23 cellular contexts compared by ENCODE assay signal in genomic region chr6:161835426-161836029, GRCh38.
A peak's percentile ranks its signal among the peaks of the same experiment; 100 is the strongest.
DNase-seq lines count a peak whose midpoint lies in the region; TF ChIP-seq lines count a peak whose summit lies in the region.
"Had no signal": no experiment of that assay in that cellular context is flagged by ENCODE, and none has a peak within 500 bp of the region (broad histone marks: within the 10 kb centered on the region; RNA-seq: fewer than 3 reads in every experiment).

No MANE protein-coding gene starts in this region.

- CTCF ChIA-PET in activated CD4-positive, alpha-beta memory T cell treated with anti-CD3 and anti-CD28 coated beads for 36 hours (lab: Charles Lee) = no interaction called here

- intact Hi-C loops in lower leg skin (cut with DNase I; ENCODE audit: low total_unique reads) = no loop called here
- intact Hi-C loops in thyroid gland (cut with DNase I) = no loop called here
- intact Hi-C loops in activated CD4-positive, alpha-beta memory T cell treated with anti-CD3 and anti-CD28 coated beads for 36 hours (cut with micrococcal nuclease) = no loop called here

- H3K27ac ChIP-seq in thyroid gland = no peak overlapping the region
- H3K27ac ChIP-seq: cardiac muscle cell, epithelial cell of prostate, HL-60 had no signal

- H3K27me3 Mint-ChIP-seq in chondrocyte (ENCODE audit: low read depth) = no peaks in the 10 kb centered on the region
- H3K27me3 Mint-ChIP-seq in nephron progenitor cell (ENCODE audit: low read depth, poor library complexity) = peaks cover 9% of the 10 kb centered on the region
- H3K27me3 Mint-ChIP-seq in activated CD4-positive, alpha-beta memory T cell treated with anti-CD3 and anti-CD28 coated beads for 36 hours = no peaks in the 10 kb centered on the region
- H3K27me3 Mint-ChIP-seq: activated CD4-positive, alpha-beta T cell treated with anti-CD3 and anti-CD28 coated beads, Interleukin-2, amount 10 ng/mL, durations not matched to agents 7 days and 5 days; stimulated activated naive CD8-positive, alpha-beta T cell treated with anti-CD3 and anti-CD28 coated beads, Interleukin-15, amount 100 ng/mL, for 72 hours had no signal

- H3K27ac Mint-ChIP-seq in chondrocyte (ENCODE audit: unreplicated experiment) (peak overlapping the region; percentile 43), nephron progenitor cell (no peak overlapping the region)
- no peak overlapping the region for H3K27ac Mint-ChIP-seq in activated CD4-positive, alpha-beta memory T cell treated with anti-CD3 and anti-CD28 coated beads for 36 hours
- H3K27ac Mint-ChIP-seq: activated CD4-positive, alpha-beta T cell treated with anti-CD3 and anti-CD28 coated beads, Interleukin-2, amount 10 ng/mL, durations not matched to agents 7 days and 5 days; stimulated activated naive CD8-positive, alpha-beta T cell treated with anti-CD3 and anti-CD28 coated beads, Interleukin-15, amount 100 ng/mL, for 72 hours; T-helper 1 cell treated with Interleukin-12 subunit alpha and Interleukin-12 subunit beta and Interleukin-4 antibody, amounts not matched to agents 30 μg/mL and 1 μg/mL, for 36 hours had no signal

- H3K27me3 ChIP-seq in thyroid gland = no peaks in the 10 kb centered on the region
- H3K27me3 ChIP-seq: cardiac muscle cell, MG63 had no signal

- TF ChIP-seq CTCF in chondrocyte (IDR thresholded peaks at IDR 0.05) (peak; percentile 41), nephron progenitor cell (IDR thresholded peaks at IDR 0.05) (no peak), lower leg skin (IDR thresholded peaks at IDR 0.05) (no peak), thyroid gland (IDR thresholded peaks at IDR 0.05) (no peak)

- 23 to 37% methylated on average over 16 to 17 of the region's 17 CpGs for WGBS in lower leg skin, 2 donors
- WGBS in thyroid gland, 2 donors = 24 to 31% methylated on average over 17 of the region's 17 CpGs

- H3K4me3 ChIP-seq in lower leg skin (ENCODE audit: low read depth, poor library complexity, severe bottlenecking) (no peak overlapping the region), thyroid gland (replicated peaks in 1 of 3) (no peak overlapping the region)
- H3K4me3 ChIP-seq: cardiac muscle cell, MG63 had no signal

- H3K36me3 ChIP-seq in thyroid gland = no peaks in the 10 kb centered on the region
- H3K36me3 ChIP-seq: cardiac muscle cell, MG63 had no signal

- peak overlapping the region; percentile 0 for H3K4me3 Mint-ChIP-seq in chondrocyte (ENCODE audit: unreplicated experiment)
- H3K4me3 Mint-ChIP-seq in nephron progenitor cell = no peak overlapping the region
- H3K4me3 Mint-ChIP-seq in activated CD4-positive, alpha-beta memory T cell treated with anti-CD3 and anti-CD28 coated beads for 36 hours = no peak overlapping the region
- H3K4me3 Mint-ChIP-seq: activated CD4-positive, alpha-beta T cell treated with anti-CD3 and anti-CD28 coated beads, Interleukin-2, amount 10 ng/mL, durations not matched to agents 7 days and 5 days; stimulated activated naive CD8-positive, alpha-beta T cell treated with anti-CD3 and anti-CD28 coated beads, Interleukin-15, amount 100 ng/mL, for 72 hours; T-helper 1 cell treated with Interleukin-12 subunit alpha and Interleukin-12 subunit beta and Interleukin-4 antibody, amounts not matched to agents 30 μg/mL and 1 μg/mL, for 36 hours had no signal

- H3K9me3 Mint-ChIP-seq in chondrocyte (ENCODE audit: low read depth) (no peaks in the 10 kb centered on the region), nephron progenitor cell (no peaks in the 10 kb centered on the region)
- H3K9me3 Mint-ChIP-seq in activated CD4-positive, alpha-beta memory T cell treated with anti-CD3 and anti-CD28 coated beads for 36 hours = no peaks in the 10 kb centered on the region
- H3K9me3 Mint-ChIP-seq: activated CD4-positive, alpha-beta T cell treated with anti-CD3 and anti-CD28 coated beads, Interleukin-2, amount 10 ng/mL, durations not matched to agents 7 days and 5 days; stimulated activated naive CD8-positive, alpha-beta T cell treated with anti-CD3 and anti-CD28 coated beads, Interleukin-15, amount 100 ng/mL, for 72 hours; T-helper 1 cell treated with Interleukin-12 subunit alpha and Interleukin-12 subunit beta and Interleukin-4 antibody, amounts not matched to agents 30 μg/mL and 1 μg/mL, for 36 hours had no signal

- TF ChIP-seq POLR2A in lower leg skin (IDR thresholded peaks at IDR 0.05) (no peak), thyroid gland (IDR thresholded peaks at IDR 0.05) (no peak)

- H3K36me3 Mint-ChIP-seq in chondrocyte (ENCODE audit: low read depth) = no peaks in the 10 kb centered on the region
- H3K36me3 Mint-ChIP-seq in nephron progenitor cell (ENCODE audit: low read depth) = no peaks in the 10 kb centered on the region
- no peaks in the 10 kb centered on the region for H3K36me3 Mint-ChIP-seq in activated CD4-positive, alpha-beta memory T cell treated with anti-CD3 and anti-CD28 coated beads for 36 hours

- no peaks in the 10 kb centered on the region for H3K9me3 ChIP-seq in thyroid gland
- H3K9me3 ChIP-seq: MG63 had no signal

- H3K4me1 ChIP-seq in thyroid gland = no peaks in the 10 kb centered on the region

- POLR2A ChIA-PET in activated CD4-positive, alpha-beta memory T cell treated with anti-CD3 and anti-CD28 coated beads for 36 hours (lab: Charles Lee) = no interaction called here

- DNase-seq in Ammon's horn (ENCODE audit: low spot score) = peak; percentile 32
- DNase-seq in NCI-H1092 (lab: John Stamatoyannopoulos, UW) = peak; percentile 30
- no peak for DNase-seq in chondrocyte (ENCODE audit: low spot score)
- DNase-seq in nephron progenitor cell = peak; percentile 22
- no peak for DNase-seq in NK-92 (lab: John Stamatoyannopoulos, UW; ENCODE audit: unreplicated experiment)
- no peak for DNase-seq in lower leg skin (ENCODE audit: low spot score in 2 of 2)
- no peak for DNase-seq in thyroid gland
- DNase-seq in activated CD4-positive, alpha-beta memory T cell treated with anti-CD3 and anti-CD28 coated beads for 36 hours = no peak
- DNase-seq: activated CD4-positive, alpha-beta T cell treated with anti-CD3 and anti-CD28 coated beads, Interleukin-2, amount 10 ng/mL, durations not matched to agents 7 days and 5 days; activated CD8-positive, alpha-beta memory T cell treated with anti-CD3 and anti-CD28 coated beads, Interleukin-2, amount 50 U/mL, for 48 hours; foreskin melanocyte; mammary epithelial cell; MG63; NCI-H1930; NCI-H510A treated with DMSO at 0.1 percent for 48 hours; SHP77; stimulated activated CD4-positive, alpha-beta T cell treated with anti-CD3 and anti-CD28 coated beads, Interleukin-4, amount 100 ng/mL, for 1 hour; stimulated activated naive CD8-positive, alpha-beta T cell treated with anti-CD3 and anti-CD28 coated beads, Interleukin-15, amount 100 ng/mL, for 72 hours; trophoblast cell had no signal

- H3K4me1 Mint-ChIP-seq in chondrocyte (ENCODE audit: low read depth) = peaks cover 44% of the 10 kb centered on the region
- H3K4me1 Mint-ChIP-seq in nephron progenitor cell = peaks cover 80% of the 10 kb centered on the region
- no peaks in the 10 kb centered on the region for H3K4me1 Mint-ChIP-seq in activated CD4-positive, alpha-beta memory T cell treated with anti-CD3 and anti-CD28 coated beads for 36 hours (ENCODE audit: low read depth)
- H3K4me1 Mint-ChIP-seq: activated CD4-positive, alpha-beta T cell treated with anti-CD3 and anti-CD28 coated beads, Interleukin-2, amount 10 ng/mL, durations not matched to agents 7 days and 5 days; stimulated activated naive CD8-positive, alpha-beta T cell treated with anti-CD3 and anti-CD28 coated beads, Interleukin-15, amount 100 ng/mL, for 72 hours had no signal

Comparison
In these comparisons a context has a peak if more than half of its experiments do, and no peak if none do; other contexts are left out.
1. DNase-seq: peak in Ammon's horn (single experiment), NCI-H1092 (single experiment) and nephron progenitor cell (single experiment); none in chondrocyte (single experiment), NK-92 (single experiment), lower leg skin (0 of 2), thyroid gland (0 of 2) and activated CD4-positive, alpha-beta memory T cell treated with anti-CD3 and anti-CD28 coated beads for 36 hours (single experiment).